ENCODE assay signal across 12 cellular contexts in the genomic region with DNA sequence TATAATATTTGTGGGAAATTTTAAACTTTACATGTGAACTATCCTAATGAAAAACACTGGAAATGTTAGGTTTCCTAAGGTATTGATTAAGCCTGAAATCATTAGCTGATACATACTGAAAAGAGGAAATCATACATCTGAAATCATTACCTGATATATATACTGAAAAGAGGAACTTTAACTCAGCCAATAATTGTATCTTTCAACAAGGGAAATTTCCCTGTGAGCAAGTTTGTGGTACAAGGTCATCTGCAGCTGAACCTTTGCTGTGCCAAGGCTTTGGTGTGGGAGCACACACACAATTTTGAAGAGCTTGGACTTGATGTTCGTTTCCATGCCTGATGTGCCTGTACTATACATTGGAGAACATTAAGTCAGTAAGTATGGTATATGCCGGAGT.
DNase-seq lines count a peak whose midpoint lies in the region; ATAC-seq, FAIRE-seq and TF ChIP-seq lines count a peak whose summit lies in the region.
"Had no signal": no experiment of that assay in that cellular context is flagged by ENCODE, and none has a peak within 500 bp of the region (broad histone marks: within the 10 kb centered on the region; RNA-seq: fewer than 3 reads in every experiment).

No MANE protein-coding gene starts in this region.

- H3K4me3 ChIP-seq in CD4-positive, alpha-beta memory T cell (ENCODE audit: low read length in 2 of 2) = no peak overlapping the region

- H3K4me1 Mint-ChIP-seq in effector memory CD8-positive, alpha-beta T cell (ENCODE audit: low read depth in 2 of 2) = no peaks in the 10 kb centered on the region
- peaks cover 4 to 17% (median 8%) of the 10 kb centered on the region in 4 donors for H3K4me1 Mint-ChIP-seq in CD4-positive, alpha-beta memory T cell

- no peaks in the 10 kb centered on the region for H3K36me3 ChIP-seq in CD4-positive, alpha-beta memory T cell (ENCODE audit: insufficient read depth, low read length)
- H3K36me3 ChIP-seq: Peyer's patch had no signal

- CTCF ChIA-PET in CD4-positive, alpha-beta memory T cell (lab: Charles Lee; ENCODE audit: partially characterized antibody) = interaction anchor here (0.7 kb wide), 1 partner anchor 158 kb away, joined by 3 read pairs; no protein-coding TSS in a partner anchor

- peak overlapping the region in 1 of 2 donors; percentile 66 for H3K4me3 Mint-ChIP-seq in effector memory CD8-positive, alpha-beta T cell
- peak overlapping the region in 4 of 8 donors; percentile 61 to 74 (median 72) for H3K4me3 Mint-ChIP-seq in CD4-positive, alpha-beta memory T cell

- H3K27me3 ChIP-seq in CD4-positive, alpha-beta memory T cell (ENCODE audit: insufficient read depth, low read length) = no peaks in the 10 kb centered on the region
- H3K27me3 ChIP-seq: Peyer's patch had no signal

- TF ChIP-seq POLR2A in GM12891 (IDR thresholded peaks at IDR 0.05; ENCODE audit: low read depth, low read length) = no peak

- H3K27me3 Mint-ChIP-seq in effector memory CD8-positive, alpha-beta T cell = no peaks in the 10 kb centered on the region
- no peaks in the 10 kb centered on the region for H3K27me3 Mint-ChIP-seq in CD4-positive, alpha-beta memory T cell

- no peaks in the 10 kb centered on the region for H3K9me3 Mint-ChIP-seq in effector memory CD8-positive, alpha-beta T cell
- peaks cover 0 to 6% (median 0%) of the 10 kb centered on the region in 8 donors for H3K9me3 Mint-ChIP-seq in CD4-positive, alpha-beta memory T cell

- no peak overlapping the region for H3K27ac ChIP-seq in CD4-positive, alpha-beta memory T cell (ENCODE audit: low read depth, low read length)

- peak; percentile 83 for ATAC-seq in GM19463 (IDR thresholded peaks at IDR 0.05; ENCODE audit: unreplicated experiment)
- peak; percentile 52 for ATAC-seq in HG03442 (IDR thresholded peaks at IDR 0.05; ENCODE audit: unreplicated experiment)
- ATAC-seq in effector memory CD8-positive, alpha-beta T cell (replicated peaks) = no peak

- POLR2A ChIA-PET in CD4-positive, alpha-beta memory T cell (lab: Charles Lee; ENCODE audit: partially characterized antibody) = interaction anchor here (3.2 kb wide), 1 partner anchor 131 kb away, joined by 8 read pairs; a partner anchor contains a TSS

- peaks cover 14% of the 10 kb centered on the region for H3K4me1 ChIP-seq in CD4-positive, alpha-beta memory T cell (ENCODE audit: insufficient read depth, low read length)
- H3K4me1 ChIP-seq: Peyer's patch had no signal

- DNase-seq in GM12891 (ENCODE audit: insufficient read length, low spot score) (no peak), NCI-H2029 treated with DMSO at 0.1 percent for 48 hours (lab: John Stamatoyannopoulos, UW) (no peak), HUDEP-2 (lab: John Stamatoyannopoulos, UW; ENCODE audit: unreplicated experiment in 76 of 76) (no peak), NCI-H1105 (lab: John Stamatoyannopoulos, UW) (no peak)
- DNase-seq in effector memory CD8-positive, alpha-beta T cell = no peak
- DNase-seq in CD4-positive, alpha-beta memory T cell = no peak
- DNase-seq: activated CD4-positive, CD25-positive, alpha-beta regulatory T cell; effector CD8-positive, alpha-beta T cell; NCI-H1417; Peyer's patch had no signal

- H3K27ac Mint-ChIP-seq in effector memory CD8-positive, alpha-beta T cell = peak overlapping the region; percentile 20 to 80
- peak overlapping the region in 1 of 7 donors; percentile 8 for H3K27ac Mint-ChIP-seq in CD4-positive, alpha-beta memory T cell

- no peaks in the 10 kb centered on the region for H3K9me3 ChIP-seq in CD4-positive, alpha-beta memory T cell (ENCODE audit: control insufficient read depth in 1 of 2, low read length in 2 of 2)
- H3K9me3 ChIP-seq: Peyer's patch had no signal

- peak; percentile 56 for FAIRE-seq in GM12891 (lab: Jason Lieb, UNC)

- no peaks in the 10 kb centered on the region for H3K36me3 Mint-ChIP-seq in effector memory CD8-positive, alpha-beta T cell (ENCODE audit: insufficient read depth)
- H3K36me3 Mint-ChIP-seq in CD4-positive, alpha-beta memory T cell = no peaks in the 10 kb centered on the region

- intact Hi-C loops in CD4-positive, alpha-beta memory T cell (cut with micrococcal nuclease) = no loop called here

TF ChIP-seq in GM12891, 5 proteins besides CTCF, POLR2A, EP300 and RAD21:
- peak; percentile 46 for TF ChIP-seq SPI1 (IDR thresholded peaks at IDR 0.05; ENCODE audit: low read depth, low read length)
- no peak for TF ChIP-seq POLR2AphosphoS5 (IDR thresholded peaks at IDR 0.05; ENCODE audit: low read depth, low read length)
- no peak for TF ChIP-seq TAF1 (IDR thresholded peaks at IDR 0.05; ENCODE audit: low read depth, low read length)
